35 cellular contexts compared by ENCODE assay signal in the genomic region with DNA sequence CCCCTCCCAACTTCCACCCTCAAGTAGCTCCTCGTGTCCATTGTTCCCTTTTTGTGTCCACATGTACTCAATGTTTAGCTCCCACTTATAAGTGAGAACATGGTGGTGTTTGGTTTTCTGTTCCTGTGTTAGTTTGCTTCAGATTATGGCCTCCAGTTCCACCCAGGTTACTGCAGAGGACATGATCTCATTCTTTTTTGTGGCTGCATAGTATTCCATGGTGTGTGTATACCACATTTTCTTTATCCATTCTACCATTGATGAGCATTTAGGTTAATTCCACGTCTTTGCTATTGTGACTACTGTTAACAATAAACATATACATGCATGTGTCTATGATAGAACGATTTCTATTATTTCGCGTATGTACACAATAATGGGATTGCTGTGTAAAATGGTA.
DNase-seq lines count a peak whose midpoint lies in the region; ATAC-seq, FAIRE-seq and TF ChIP-seq lines count a peak whose summit lies in the region.
"Had no signal": no experiment of that assay in that cellular context is flagged by ENCODE, and none has a peak within 500 bp of the region (broad histone marks: within the 10 kb centered on the region; RNA-seq: fewer than 3 reads in every experiment).

No MANE protein-coding gene starts in this region.

- in situ Hi-C loops in K562 (cut with MboI), result no loop called here

- H3K36me3 ChIP-seq in SK-N-SH (replicated peaks in 1 of 2; ENCODE audit: control insufficient read depth in 1 of 2, insufficient read depth in 2 of 2, low read length in 1 of 2) (peaks cover 0 to 12% of the 10 kb centered on the region in 2 experiments), HEK293 (ENCODE audit: control insufficient read depth in 2 of 2, insufficient read depth in 1 of 2, low read length in 2 of 2) (no peaks in the 10 kb centered on the region), K562 (ENCODE audit: control insufficient read depth, insufficient read depth, low read length) (no peaks in the 10 kb centered on the region)
- H3K36me3 ChIP-seq: BE2C; BLaER1; BLaER1 treated with 17β-estradiol and CSF1 and Interleukin-3, amounts not matched to agents 10 nM and 100 nM had no signal

- H2AFZ ChIP-seq in SK-N-SH (ENCODE audit: low read depth) (no peak overlapping the region), K562 (ENCODE audit: low read depth, low read length) (no peak overlapping the region)

- H3K27ac ChIP-seq in SK-N-SH (ENCODE audit: low read depth in 2 of 2, low read length in 1 of 2) (no peak overlapping the region), HEK293 (ENCODE audit: extremely low read depth, low read depth, low read length) (no peak overlapping the region), K562 (ENCODE audit: extremely low read depth, low read depth, low read length) (no peak overlapping the region)
- H3K27ac ChIP-seq: 22Rv1; A549; BLaER1; BLaER1 treated with 17β-estradiol and CSF1 and Interleukin-3, amounts not matched to agents 10 nM and 100 nM; C4-2B had no signal

- H4K20me1 ChIP-seq in SK-N-SH (ENCODE audit: insufficient read depth), result no peaks in the 10 kb centered on the region
- no peaks in the 10 kb centered on the region for H4K20me1 ChIP-seq in K562 (replicated peaks; ENCODE audit: control insufficient read depth, insufficient read depth, low read length)
- H4K20me1 ChIP-seq: BLaER1; BLaER1 treated with 17β-estradiol and CSF1 and Interleukin-3, amounts not matched to agents 10 nM and 100 nM had no signal

- H3K4me1 ChIP-seq in SK-N-SH (ENCODE audit: control insufficient read depth in 1 of 2, insufficient read depth in 2 of 2, low read depth in 1 of 2, low read length in 1 of 2) (peaks cover 0 to 11% of the 10 kb centered on the region in 2 experiments; a peak in 3 of 4 replicates), HEK293 (ENCODE audit: control insufficient read depth, insufficient read depth, low read length) (no peaks in the 10 kb centered on the region), K562 (replicated peaks in 1 of 2; ENCODE audit: control insufficient read depth in 2 of 2, insufficient read depth in 2 of 2, low read length in 2 of 2) (peaks cover 0 to 13% of the 10 kb centered on the region in 2 experiments; a peak in 2 of 5 replicates)
- H3K4me1 ChIP-seq: A549; BE2C; BLaER1; BLaER1 treated with 17β-estradiol and CSF1 and Interleukin-3, amounts not matched to agents 10 nM and 100 nM; Caco-2 had no signal

- no peaks in the 10 kb centered on the region for H3F3A ChIP-seq in SK-N-SH (replicated peaks; ENCODE audit: insufficient read depth)

- no peak overlapping the region for H3K9ac ChIP-seq in SK-N-SH
- H3K9ac ChIP-seq in K562 (ENCODE audit: insufficient read depth in 1 of 2, low read depth in 2 of 2, low read length in 2 of 2), result no peak overlapping the region
- H3K9ac ChIP-seq: BLaER1; BLaER1 treated with 17β-estradiol and CSF1 and Interleukin-3, amounts not matched to agents 10 nM and 100 nM had no signal

- no peaks in the 10 kb centered on the region for H3K79me2 ChIP-seq in SK-N-SH (ENCODE audit: insufficient read depth)
- no peaks in the 10 kb centered on the region for H3K79me2 ChIP-seq in K562 (ENCODE audit: control insufficient read depth, insufficient read depth, low read length)

- intact Hi-C loops in K562 (cut with micrococcal nuclease), result no loop called here

- no peak for TF ChIP-seq POLR2A in GM12892 (IDR thresholded peaks at IDR 0.05; ENCODE audit: low read depth, low read length)
- no peak for TF ChIP-seq POLR2A in K562 (conservative IDR thresholded peaks at IDR 0.05)

- no peak for TF ChIP-seq RAD21 in SK-N-SH (IDR thresholded peaks at IDR 0.05; ENCODE audit: low read length)
- TF ChIP-seq RAD21 in K562 (CRISPR knock-in tag; conservative IDR thresholded peaks at IDR 0.05 in 1 of 2, IDR thresholded peaks at IDR 0.05 in 1 of 2), result no peak

- CTCF ChIA-PET in SK-N-SH (lab: Yijun Ruan, JAX) (no interaction called here), HEK293 (lab: Yijun Ruan, JAX) (no interaction called here), K562 (lab: Yijun Ruan, JAX; ENCODE audit: low intra/inter-chr PET ratio) (no interaction called here)

- TF ChIP-seq EP300 in SK-N-SH (IDR thresholded peaks at IDR 0.05; ENCODE audit: borderline replicate concordance in 1 of 2, low read depth in 1 of 2, low read length in 1 of 2) (no peak), K562 (IDR thresholded peaks at IDR 0.05; ENCODE audit: low read length) (no peak)

- H3K9me3 ChIP-seq in SK-N-SH (no peaks in the 10 kb centered on the region), HEK293 (ENCODE audit: control insufficient read depth, insufficient read depth, low read depth, low read length) (no peaks in the 10 kb centered on the region), K562 (replicated peaks; ENCODE audit: control insufficient read depth, insufficient read depth, low read depth, low read length) (no peaks in the 10 kb centered on the region)
- H3K9me3 ChIP-seq: A549, BE2C, BLaER1, Caco-2 had no signal

- 89% methylated on average over 5 of the region's 5 CpGs for WGBS in SK-N-SH (ENCODE audit: low lambda C conversion rate)
- 59% methylated on average over 5 of the region's 5 CpGs for WGBS in K562 (ENCODE audit: insufficient coverage, low coverage, missing lambda C conversion rate)

- POLR2A ChIA-PET in SK-N-SH (lab: Yijun Ruan, JAX) (no interaction called here), HEK293 (lab: Yijun Ruan, JAX) (no interaction called here), K562 (lab: Yijun Ruan, JAX) (no interaction called here)

- no peak for DNase-seq in SK-N-SH
- no peak for DNase-seq in GM12892 (ENCODE audit: insufficient read length)
- DNase-seq in K562 (ENCODE audit: extremely low read depth in 1 of 4, low spot score in 3 of 4), result no peak
- DNase-seq in stimulated activated CD4-positive, alpha-beta T cell treated with anti-CD3 and anti-CD28 coated beads, Interleukin-2, amount 100 ng/mL, for 24 hours, result no peak
- no peak for DNase-seq in NCI-H526 treated with DMSO at 0.1 percent for 48 hours (lab: John Stamatoyannopoulos, UW)
- DNase-seq: 8988T; ACHN; AML-193; BE2C; C1 segment of cervical spinal cord; Caco-2; Calu3; CD4-positive, alpha-beta memory T cell; CD4-positive, alpha-beta T cell; CD4-positive, CD25-positive, alpha-beta regulatory T cell; CD8-positive, alpha-beta memory T cell; CD8-positive, alpha-beta T cell; COR-L47; DMS 273 treated with DMSO at 0.1 percent for 48 hours; DMS153; DMS53; DMS79; DMS79 treated with DMSO at 0.1 percent for 48 hours; DND-41; EL had no signal

- H3K9me1 ChIP-seq in K562 (ENCODE audit: control insufficient read depth, insufficient read depth, low read length), result no peaks in the 10 kb centered on the region

- no peak for TF ChIP-seq CTCF in SK-N-SH (IDR thresholded peaks at IDR 0.05)
- TF ChIP-seq CTCF in HEK293 (tag by site-specific recombination; IDR thresholded peaks at IDR 0.05), result no peak
- no peak for TF ChIP-seq CTCF in K562 (IDR thresholded peaks at IDR 0.05 in 2 of 3, conservative IDR thresholded peaks at IDR 0.05 in 1 of 3; ENCODE audit: insufficient read depth in 2 of 3, low read depth in 1 of 3, low read length in 3 of 3)

- no peaks in the 10 kb centered on the region for H3K9me2 ChIP-seq in SK-N-SH

- H3K27me3 ChIP-seq in SK-N-SH (ENCODE audit: insufficient read depth), result no peaks in the 10 kb centered on the region
- H3K27me3 ChIP-seq in K562 (ENCODE audit: control insufficient read depth in 2 of 2, insufficient read depth in 2 of 2, low read length in 2 of 2), result no peaks in the 10 kb centered on the region
- H3K27me3 ChIP-seq: BE2C; BLaER1; BLaER1 treated with 17β-estradiol and CSF1 and Interleukin-3, amounts not matched to agents 10 nM and 100 nM had no signal

- ATAC-seq in SK-N-SH treated with all-trans-retinoic acid at 6 μM for 48 hours, result no peak
- ATAC-seq in K562, result no peak
- no peak for ATAC-seq in GM18858 (IDR thresholded peaks at IDR 0.05; ENCODE audit: unreplicated experiment)
- ATAC-seq: A549; CD8-positive, alpha-beta T cell had no signal

- H3K4me2 ChIP-seq in SK-N-SH (no peak overlapping the region), K562 (ENCODE audit: insufficient read depth, low read length) (no peak overlapping the region)
- H3K4me2 ChIP-seq: A549; BLaER1; BLaER1 treated with 17β-estradiol and CSF1 and Interleukin-3, amounts not matched to agents 10 nM and 100 nM had no signal

- BruUV-seq in K562 (replicated peaks; lab: Mats Ljungman, UMichigan), result no TSS peak

- no peak overlapping the region for H3K4me3 ChIP-seq in SK-N-SH (ENCODE audit: low read depth in 2 of 2, low read length in 1 of 2)
- H3K4me3 ChIP-seq in HEK293 (ENCODE audit: low read depth, low read length), result no peak overlapping the region
- no peak overlapping the region for H3K4me3 ChIP-seq in K562
- H3K4me3 ChIP-seq: A549; BLaER1; BLaER1 treated with 17β-estradiol and CSF1 and Interleukin-3, amounts not matched to agents 10 nM and 100 nM had no signal

- FAIRE-seq in GM12892 (lab: Jason Lieb, UNC) (peak; percentile 17), K562 (lab: Jason Lieb, UNC) (no peak)
- FAIRE-seq: A204.1, D721Med had no signal

TF ChIP-seq in SK-N-SH, 30 proteins besides CTCF, POLR2A, EP300 and RAD21 (continues in another document):
- no peak for TF ChIP-seq FOXM1 (IDR thresholded peaks at IDR 0.05; ENCODE audit: low read depth)
- TF ChIP-seq, protein P1, sequence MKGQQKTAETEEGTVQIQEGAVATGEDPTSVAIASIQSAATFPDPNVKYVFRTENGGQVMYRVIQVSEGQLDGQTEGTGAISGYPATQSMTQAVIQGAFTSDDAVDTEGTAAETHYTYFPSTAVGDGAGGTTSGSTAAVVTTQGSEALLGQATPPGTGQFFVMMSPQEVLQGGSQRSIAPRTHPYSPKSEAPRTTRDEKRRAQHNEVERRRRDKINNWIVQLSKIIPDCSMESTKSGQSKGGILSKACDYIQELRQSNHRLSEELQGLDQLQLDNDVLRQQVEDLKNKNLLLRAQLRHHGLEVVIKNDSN (IDR thresholded peaks at IDR 0.05; ENCODE audit: borderline replicate concordance, low read depth), result no peak

TF ChIP-seq in HEK293, 187 proteins besides CTCF, POLR2A, EP300 and RAD21:
- TF ChIP-seq ZNF146 (tag by site-specific recombination; IDR thresholded peaks at IDR 0.05) (peak; percentile 81), ZFP69B (tag by site-specific recombination; IDR thresholded peaks at IDR 0.05) (no peak)
- TF ChIP-seq, protein P2, sequence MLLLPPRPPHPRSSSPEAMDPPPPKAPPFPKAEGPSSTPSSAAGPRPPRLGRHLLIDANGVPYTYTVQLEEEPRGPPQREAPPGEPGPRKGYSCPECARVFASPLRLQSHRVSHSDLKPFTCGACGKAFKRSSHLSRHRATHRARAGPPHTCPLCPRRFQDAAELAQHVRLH (tag by site-specific recombination; IDR thresholded peaks at IDR 0.05), result 0 out of 2 replicates have a peak, but pooled peaks have one; percentile 15

TF ChIP-seq in K562, 482 proteins besides CTCF, POLR2A, EP300 and RAD21 (continues in another document):
- no peak for TF ChIP-seq ZNF79 (CRISPR knock-in tag; IDR thresholded peaks at IDR 0.05; ENCODE audit: low read depth)
